ENCODE assay signal across 2 cellular contexts in genomic region chr17:57953219-57953618, GRCh38.
TF ChIP-seq lines count a peak whose summit lies in the region.

No MANE protein-coding gene starts in this region.

TF ChIP-seq in H1, 55 proteins besides CTCF, POLR2A, EP300 and RAD21:
- TF ChIP-seq PHF8 (conservative IDR thresholded peaks at IDR 0.05; ENCODE audit: low read depth, low read length) (no peak), HDAC2 (IDR thresholded peaks at IDR 0.05; ENCODE audit: borderline replicate concordance in 1 of 2, low read depth in 2 of 2, low read length in 2 of 2) (no peak), BCL11A (IDR thresholded peaks at IDR 0.05; ENCODE audit: low read depth in 2 of 2, low read length in 2 of 2) (no peak), EZH2 (IDR thresholded peaks at IDR 0.05; ENCODE audit: low read depth, low read length, severe bottlenecking) (no peak), RFX5 (IDR thresholded peaks at IDR 0.05; ENCODE audit: borderline replicate concordance, low read depth, low read length) (no peak), POU5F1 (IDR thresholded peaks at IDR 0.05; ENCODE audit: low read depth, low read length) (no peak), SRF (IDR thresholded peaks at IDR 0.05; ENCODE audit: low read depth, low read length) (no peak), TCF12 (IDR thresholded peaks at IDR 0.05; ENCODE audit: low read depth, low read length) (no peak), TEAD4 (IDR thresholded peaks at IDR 0.05; ENCODE audit: low read depth, low read length) (no peak), RNF2 (IDR thresholded peaks at IDR 0.05; ENCODE audit: borderline replicate concordance, low read depth, low read length, missing control alignments, poor library complexity, severe bottlenecking) (no peak)
- TF ChIP-seq, protein P1, sequence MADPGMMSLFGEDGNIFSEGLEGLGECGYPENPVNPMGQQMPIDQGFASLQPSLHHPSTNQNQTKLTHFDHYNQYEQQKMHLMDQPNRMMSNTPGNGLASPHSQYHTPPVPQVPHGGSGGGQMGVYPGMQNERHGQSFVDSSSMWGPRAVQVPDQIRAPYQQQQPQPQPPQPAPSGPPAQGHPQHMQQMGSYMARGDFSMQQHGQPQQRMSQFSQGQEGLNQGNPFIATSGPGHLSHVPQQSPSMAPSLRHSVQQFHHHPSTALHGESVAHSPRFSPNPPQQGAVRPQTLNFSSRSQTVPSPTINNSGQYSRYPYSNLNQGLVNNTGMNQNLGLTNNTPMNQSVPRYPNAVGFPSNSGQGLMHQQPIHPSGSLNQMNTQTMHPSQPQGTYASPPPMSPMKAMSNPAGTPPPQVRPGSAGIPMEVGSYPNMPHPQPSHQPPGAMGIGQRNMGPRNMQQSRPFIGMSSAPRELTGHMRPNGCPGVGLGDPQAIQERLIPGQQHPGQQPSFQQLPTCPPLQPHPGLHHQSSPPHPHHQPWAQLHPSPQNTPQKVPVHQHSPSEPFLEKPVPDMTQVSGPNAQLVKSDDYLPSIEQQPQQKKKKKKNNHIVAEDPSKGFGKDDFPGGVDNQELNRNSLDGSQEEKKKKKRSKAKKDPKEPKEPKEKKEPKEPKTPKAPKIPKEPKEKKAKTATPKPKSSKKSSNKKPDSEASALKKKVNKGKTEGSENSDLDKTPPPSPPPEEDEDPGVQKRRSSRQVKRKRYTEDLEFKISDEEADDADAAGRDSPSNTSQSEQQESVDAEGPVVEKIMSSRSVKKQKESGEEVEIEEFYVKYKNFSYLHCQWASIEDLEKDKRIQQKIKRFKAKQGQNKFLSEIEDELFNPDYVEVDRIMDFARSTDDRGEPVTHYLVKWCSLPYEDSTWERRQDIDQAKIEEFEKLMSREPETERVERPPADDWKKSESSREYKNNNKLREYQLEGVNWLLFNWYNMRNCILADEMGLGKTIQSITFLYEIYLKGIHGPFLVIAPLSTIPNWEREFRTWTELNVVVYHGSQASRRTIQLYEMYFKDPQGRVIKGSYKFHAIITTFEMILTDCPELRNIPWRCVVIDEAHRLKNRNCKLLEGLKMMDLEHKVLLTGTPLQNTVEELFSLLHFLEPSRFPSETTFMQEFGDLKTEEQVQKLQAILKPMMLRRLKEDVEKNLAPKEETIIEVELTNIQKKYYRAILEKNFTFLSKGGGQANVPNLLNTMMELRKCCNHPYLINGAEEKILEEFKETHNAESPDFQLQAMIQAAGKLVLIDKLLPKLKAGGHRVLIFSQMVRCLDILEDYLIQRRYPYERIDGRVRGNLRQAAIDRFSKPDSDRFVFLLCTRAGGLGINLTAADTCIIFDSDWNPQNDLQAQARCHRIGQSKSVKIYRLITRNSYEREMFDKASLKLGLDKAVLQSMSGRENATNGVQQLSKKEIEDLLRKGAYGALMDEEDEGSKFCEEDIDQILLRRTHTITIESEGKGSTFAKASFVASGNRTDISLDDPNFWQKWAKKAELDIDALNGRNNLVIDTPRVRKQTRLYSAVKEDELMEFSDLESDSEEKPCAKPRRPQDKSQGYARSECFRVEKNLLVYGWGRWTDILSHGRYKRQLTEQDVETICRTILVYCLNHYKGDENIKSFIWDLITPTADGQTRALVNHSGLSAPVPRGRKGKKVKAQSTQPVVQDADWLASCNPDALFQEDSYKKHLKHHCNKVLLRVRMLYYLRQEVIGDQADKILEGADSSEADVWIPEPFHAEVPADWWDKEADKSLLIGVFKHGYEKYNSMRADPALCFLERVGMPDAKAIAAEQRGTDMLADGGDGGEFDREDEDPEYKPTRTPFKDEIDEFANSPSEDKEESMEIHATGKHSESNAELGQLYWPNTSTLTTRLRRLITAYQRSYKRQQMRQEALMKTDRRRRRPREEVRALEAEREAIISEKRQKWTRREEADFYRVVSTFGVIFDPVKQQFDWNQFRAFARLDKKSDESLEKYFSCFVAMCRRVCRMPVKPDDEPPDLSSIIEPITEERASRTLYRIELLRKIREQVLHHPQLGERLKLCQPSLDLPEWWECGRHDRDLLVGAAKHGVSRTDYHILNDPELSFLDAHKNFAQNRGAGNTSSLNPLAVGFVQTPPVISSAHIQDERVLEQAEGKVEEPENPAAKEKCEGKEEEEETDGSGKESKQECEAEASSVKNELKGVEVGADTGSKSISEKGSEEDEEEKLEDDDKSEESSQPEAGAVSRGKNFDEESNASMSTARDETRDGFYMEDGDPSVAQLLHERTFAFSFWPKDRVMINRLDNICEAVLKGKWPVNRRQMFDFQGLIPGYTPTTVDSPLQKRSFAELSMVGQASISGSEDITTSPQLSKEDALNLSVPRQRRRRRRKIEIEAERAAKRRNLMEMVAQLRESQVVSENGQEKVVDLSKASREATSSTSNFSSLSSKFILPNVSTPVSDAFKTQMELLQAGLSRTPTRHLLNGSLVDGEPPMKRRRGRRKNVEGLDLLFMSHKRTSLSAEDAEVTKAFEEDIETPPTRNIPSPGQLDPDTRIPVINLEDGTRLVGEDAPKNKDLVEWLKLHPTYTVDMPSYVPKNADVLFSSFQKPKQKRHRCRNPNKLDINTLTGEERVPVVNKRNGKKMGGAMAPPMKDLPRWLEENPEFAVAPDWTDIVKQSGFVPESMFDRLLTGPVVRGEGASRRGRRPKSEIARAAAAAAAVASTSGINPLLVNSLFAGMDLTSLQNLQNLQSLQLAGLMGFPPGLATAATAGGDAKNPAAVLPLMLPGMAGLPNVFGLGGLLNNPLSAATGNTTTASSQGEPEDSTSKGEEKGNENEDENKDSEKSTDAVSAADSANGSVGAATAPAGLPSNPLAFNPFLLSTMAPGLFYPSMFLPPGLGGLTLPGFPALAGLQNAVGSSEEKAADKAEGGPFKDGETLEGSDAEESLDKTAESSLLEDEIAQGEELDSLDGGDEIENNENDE (IDR thresholded peaks at IDR 0.05; ENCODE audit: insufficient replicate concordance, low read length): no peak
- TF ChIP-seq, protein P2, sequence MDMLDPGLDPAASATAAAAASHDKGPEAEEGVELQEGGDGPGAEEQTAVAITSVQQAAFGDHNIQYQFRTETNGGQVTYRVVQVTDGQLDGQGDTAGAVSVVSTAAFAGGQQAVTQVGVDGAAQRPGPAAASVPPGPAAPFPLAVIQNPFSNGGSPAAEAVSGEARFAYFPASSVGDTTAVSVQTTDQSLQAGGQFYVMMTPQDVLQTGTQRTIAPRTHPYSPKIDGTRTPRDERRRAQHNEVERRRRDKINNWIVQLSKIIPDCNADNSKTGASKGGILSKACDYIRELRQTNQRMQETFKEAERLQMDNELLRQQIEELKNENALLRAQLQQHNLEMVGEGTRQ (IDR thresholded peaks at IDR 0.05; ENCODE audit: low read length): no peak

TF ChIP-seq in neural cell, 6 proteins besides CTCF, POLR2A, EP300 and RAD21:
- TF ChIP-seq REST (IDR thresholded peaks at IDR 0.05; ENCODE audit: borderline replicate concordance): no peak
- TF ChIP-seq EZH2 (IDR thresholded peaks at IDR 0.05; ENCODE audit: borderline replicate concordance, insufficient read depth, low read length, poor library complexity, severe bottlenecking): no peak
- TF ChIP-seq POLR2AphosphoS5 (IDR thresholded peaks at IDR 0.05): no peak
- TF ChIP-seq TAF1 (IDR thresholded peaks at IDR 0.05; ENCODE audit: low read depth): no peak
- TF ChIP-seq MXI1 (conservative IDR thresholded peaks at IDR 0.05; ENCODE audit: poor library complexity, severe bottlenecking): no peak
- no peak for TF ChIP-seq SMC3 (conservative IDR thresholded peaks at IDR 0.05; ENCODE audit: poor library complexity)
